ENCODE assay signal across 1 cellular context in the genomic region with DNA sequence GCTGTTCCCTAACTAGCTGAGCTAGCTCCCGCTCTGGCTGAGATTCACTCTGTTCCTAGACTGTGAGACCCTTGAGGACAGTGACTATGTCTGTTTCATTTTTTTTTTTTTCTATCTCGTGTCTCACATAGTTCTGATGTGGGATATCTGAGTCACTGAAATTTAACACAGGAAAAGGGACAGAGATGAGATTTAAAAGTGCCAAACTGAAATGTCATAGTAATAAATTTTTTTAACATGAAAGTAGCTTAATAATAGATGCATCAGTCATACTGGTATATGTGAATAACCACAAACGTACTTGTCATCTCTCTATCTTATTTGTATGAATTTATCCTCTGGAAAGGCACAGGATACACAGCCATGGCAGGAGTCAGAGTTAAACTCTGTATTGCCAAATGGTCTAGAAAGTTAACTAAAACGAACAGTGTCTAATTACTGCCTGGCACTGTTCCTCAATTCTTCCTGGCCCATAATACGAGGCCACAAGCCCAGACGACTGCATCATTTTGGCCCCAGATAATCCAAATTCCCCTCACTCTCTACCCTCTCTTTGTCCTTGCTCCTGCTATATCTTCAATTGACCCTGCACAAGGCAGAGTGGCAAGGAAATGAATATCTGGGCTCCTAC.
TF ChIP-seq lines count a peak whose summit lies in the region.

No MANE protein-coding gene starts in this region.

TF ChIP-seq in IMR-90, 13 proteins besides CTCF, POLR2A, EP300 and RAD21:
- TF ChIP-seq, protein P1, sequence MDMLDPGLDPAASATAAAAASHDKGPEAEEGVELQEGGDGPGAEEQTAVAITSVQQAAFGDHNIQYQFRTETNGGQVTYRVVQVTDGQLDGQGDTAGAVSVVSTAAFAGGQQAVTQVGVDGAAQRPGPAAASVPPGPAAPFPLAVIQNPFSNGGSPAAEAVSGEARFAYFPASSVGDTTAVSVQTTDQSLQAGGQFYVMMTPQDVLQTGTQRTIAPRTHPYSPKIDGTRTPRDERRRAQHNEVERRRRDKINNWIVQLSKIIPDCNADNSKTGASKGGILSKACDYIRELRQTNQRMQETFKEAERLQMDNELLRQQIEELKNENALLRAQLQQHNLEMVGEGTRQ (IDR thresholded peaks at IDR 0.05; ENCODE audit: low read depth, low read length) = no peak
- no peak for TF ChIP-seq FOS (IDR thresholded peaks at IDR 0.05; ENCODE audit: low read depth, low read length)
- TF ChIP-seq RFX5 (IDR thresholded peaks at IDR 0.05; ENCODE audit: low read depth, low read length) = no peak
- no peak for TF ChIP-seq MXI1 (IDR thresholded peaks at IDR 0.05; ENCODE audit: borderline replicate concordance, low read depth, low read length)
- no peak for TF ChIP-seq MAZ (IDR thresholded peaks at IDR 0.05; ENCODE audit: borderline replicate concordance, low read depth, low read length)
- no peak for TF ChIP-seq RCOR1 (IDR thresholded peaks at IDR 0.05; ENCODE audit: insufficient replicate concordance, low read length)
- TF ChIP-seq BHLHE40 (IDR thresholded peaks at IDR 0.05; ENCODE audit: low read depth, low read length) = no peak
- TF ChIP-seq, protein P2, sequence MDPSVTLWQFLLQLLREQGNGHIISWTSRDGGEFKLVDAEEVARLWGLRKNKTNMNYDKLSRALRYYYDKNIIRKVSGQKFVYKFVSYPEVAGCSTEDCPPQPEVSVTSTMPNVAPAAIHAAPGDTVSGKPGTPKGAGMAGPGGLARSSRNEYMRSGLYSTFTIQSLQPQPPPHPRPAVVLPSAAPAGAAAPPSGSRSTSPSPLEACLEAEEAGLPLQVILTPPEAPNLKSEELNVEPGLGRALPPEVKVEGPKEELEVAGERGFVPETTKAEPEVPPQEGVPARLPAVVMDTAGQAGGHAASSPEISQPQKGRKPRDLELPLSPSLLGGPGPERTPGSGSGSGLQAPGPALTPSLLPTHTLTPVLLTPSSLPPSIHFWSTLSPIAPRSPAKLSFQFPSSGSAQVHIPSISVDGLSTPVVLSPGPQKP (IDR thresholded peaks at IDR 0.05; ENCODE audit: borderline replicate concordance, low read depth, low read length) = no peak
- TF ChIP-seq NFE2L2 (IDR thresholded peaks at IDR 0.05; ENCODE audit: low read depth, low read length) = no peak
- no peak for TF ChIP-seq CHD1 (IDR thresholded peaks at IDR 0.05; ENCODE audit: low read depth, low read length)
- no peak for TF ChIP-seq SMC3 (IDR thresholded peaks at IDR 0.05; ENCODE audit: low read depth, low read length)
- no peak for TF ChIP-seq MAFK (IDR thresholded peaks at IDR 0.05; ENCODE audit: low read depth, low read length)
- no peak for TF ChIP-seq CEBPB (IDR thresholded peaks at IDR 0.05; ENCODE audit: low read depth, low read length)
